8 cellular contexts compared by ENCODE assay signal in the genomic region with DNA sequence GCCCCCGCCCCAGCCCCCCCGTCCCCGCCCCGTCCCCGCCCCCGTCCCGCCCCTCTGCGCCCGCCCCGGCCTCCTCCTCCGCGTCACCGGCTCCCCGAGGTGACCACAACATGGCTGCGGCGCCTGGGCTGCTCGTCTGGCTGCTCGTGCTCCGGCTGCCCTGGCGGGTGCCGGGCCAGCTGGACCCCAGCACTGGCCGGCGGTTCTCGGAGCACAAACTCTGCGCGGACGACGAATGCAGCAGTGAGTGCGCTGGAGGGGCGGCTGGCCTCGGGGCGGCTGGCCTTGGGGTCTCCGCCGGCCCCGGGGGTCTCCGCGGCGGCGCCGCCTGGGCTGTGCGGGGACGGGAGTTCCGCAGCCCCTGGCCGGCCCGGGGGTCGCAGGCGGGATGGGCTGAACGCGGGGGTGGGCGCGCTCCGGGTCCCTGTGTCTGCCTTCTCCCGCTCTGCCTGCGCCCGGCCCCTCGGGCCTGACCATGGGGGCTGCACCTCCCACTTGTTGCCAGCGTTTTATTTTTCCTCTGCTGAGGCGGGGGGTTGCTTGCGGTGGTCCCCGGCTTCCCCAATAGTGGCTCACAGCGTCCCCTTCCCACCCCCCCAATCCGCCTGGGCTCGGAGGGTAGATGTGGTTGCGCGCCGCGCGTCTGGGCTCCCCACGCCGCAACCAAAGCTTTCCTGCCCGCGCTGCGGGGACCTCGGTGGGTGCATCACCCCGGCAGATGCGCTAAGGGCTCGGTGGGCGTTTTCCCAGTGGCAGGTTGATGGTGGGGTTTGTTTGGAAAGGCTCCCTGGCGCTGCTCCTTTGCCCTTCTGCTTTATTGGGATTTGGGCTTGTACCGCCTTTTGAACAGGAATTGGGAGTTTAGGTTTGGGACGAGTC. TPM values are rescaled to one million over a fixed set of nuclear protein-coding genes. Genes with fewer than 3 reads are reported as not detected.
A peak's percentile ranks its signal among the peaks of the same experiment; 100 is the strongest.
DNase-seq lines count a peak whose midpoint lies in the region; ATAC-seq and TF ChIP-seq lines count a peak whose summit lies in the region.

A gene with protein sequence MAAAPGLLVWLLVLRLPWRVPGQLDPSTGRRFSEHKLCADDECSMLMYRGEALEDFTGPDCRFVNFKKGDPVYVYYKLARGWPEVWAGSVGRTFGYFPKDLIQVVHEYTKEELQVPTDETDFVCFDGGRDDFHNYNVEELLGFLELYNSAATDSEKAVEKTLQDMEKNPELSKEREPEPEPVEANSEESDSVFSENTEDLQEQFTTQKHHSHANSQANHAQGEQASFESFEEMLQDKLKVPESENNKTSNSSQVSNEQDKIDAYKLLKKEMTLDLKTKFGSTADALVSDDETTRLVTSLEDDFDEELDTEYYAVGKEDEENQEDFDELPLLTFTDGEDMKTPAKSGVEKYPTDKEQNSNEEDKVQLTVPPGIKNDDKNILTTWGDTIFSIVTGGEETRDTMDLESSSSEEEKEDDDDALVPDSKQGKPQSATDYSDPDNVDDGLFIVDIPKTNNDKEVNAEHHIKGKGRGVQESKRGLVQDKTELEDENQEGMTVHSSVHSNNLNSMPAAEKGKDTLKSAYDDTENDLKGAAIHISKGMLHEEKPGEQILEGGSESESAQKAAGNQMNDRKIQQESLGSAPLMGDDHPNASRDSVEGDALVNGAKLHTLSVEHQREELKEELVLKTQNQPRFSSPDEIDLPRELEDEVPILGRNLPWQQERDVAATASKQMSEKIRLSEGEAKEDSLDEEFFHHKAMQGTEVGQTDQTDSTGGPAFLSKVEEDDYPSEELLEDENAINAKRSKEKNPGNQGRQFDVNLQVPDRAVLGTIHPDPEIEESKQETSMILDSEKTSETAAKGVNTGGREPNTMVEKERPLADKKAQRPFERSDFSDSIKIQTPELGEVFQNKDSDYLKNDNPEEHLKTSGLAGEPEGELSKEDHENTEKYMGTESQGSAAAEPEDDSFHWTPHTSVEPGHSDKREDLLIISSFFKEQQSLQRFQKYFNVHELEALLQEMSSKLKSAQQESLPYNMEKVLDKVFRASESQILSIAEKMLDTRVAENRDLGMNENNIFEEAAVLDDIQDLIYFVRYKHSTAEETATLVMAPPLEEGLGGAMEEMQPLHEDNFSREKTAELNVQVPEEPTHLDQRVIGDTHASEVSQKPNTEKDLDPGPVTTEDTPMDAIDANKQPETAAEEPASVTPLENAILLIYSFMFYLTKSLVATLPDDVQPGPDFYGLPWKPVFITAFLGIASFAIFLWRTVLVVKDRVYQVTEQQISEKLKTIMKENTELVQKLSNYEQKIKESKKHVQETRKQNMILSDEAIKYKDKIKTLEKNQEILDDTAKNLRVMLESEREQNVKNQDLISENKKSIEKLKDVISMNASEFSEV (N-terminal part only) (plus strand): TSS at position 97 of the 879 bp plus-strand sequence. CDS start 14 bp downstream, at position 111.

- BruUV-seq in A673 (replicated peaks; lab: Mats Ljungman, UMichigan), result no TSS peak

- H3K27ac ChIP-seq in A673 (ENCODE audit: low read depth, low read length, poor library complexity, severe bottlenecking) (peak within 1 kb of the TSS; percentile 89), lower lobe of right lung (peak within 1 kb of the TSS; percentile 90)

- H3K4me1 ChIP-seq in A673 (ENCODE audit: insufficient read depth, low read length, poor library complexity, severe bottlenecking) (peaks cover 12% of the 10 kb centered on the region), lower lobe of right lung (peaks cover 18% of the 10 kb centered on the region)

- ATAC-seq in GM18520 (IDR thresholded peaks at IDR 0.05; ENCODE audit: unreplicated experiment) (peak; percentile 33), HG03039 (IDR thresholded peaks at IDR 0.05; ENCODE audit: unreplicated experiment) (peak; percentile 51), lower lobe of right lung (peak; percentile 87 to 88)

- no peak for TF ChIP-seq CTCF in A673 (conservative IDR thresholded peaks at IDR 0.05; ENCODE audit: low read depth, low read length)
- no peak for TF ChIP-seq CTCF in lower lobe of right lung (IDR thresholded peaks at IDR 0.05)

- intact Hi-C loops in A673 (cut with micrococcal nuclease; ENCODE audit: unreplicated experiment), result no loop called here
- intact Hi-C loops in lower lobe of right lung (cut with DNase I), result no loop called here

- peak; percentile 13 for DNase-seq in A673 (ENCODE audit: low spot score)
- DNase-seq in NCI-H345 treated with DMSO at 0.1 percent for 48 hours (lab: John Stamatoyannopoulos, UW; ENCODE audit: unreplicated experiment), result peak; percentile 49
- peak; percentile 40 to 70 for DNase-seq in activated CD4-positive, alpha-beta T cell treated with anti-CD3 and anti-CD28 coated beads, Interleukin-2, amount 50 U/mL, for 24 hours (ENCODE audit: low read depth in 1 of 2, low spot score in 1 of 2)
- peak; percentile 86 for DNase-seq in ecto neural progenitor cell (ENCODE audit: low spot score)
- peak; percentile 88 for DNase-seq in lower lobe of right lung
- DNase-seq in stimulated activated CD8-positive, alpha-beta memory T cell treated with anti-CD3 and anti-CD28 coated beads, Interleukin-12 subunit alpha, Interleukin-12 subunit beta, amount 100 ng/mL, for 1 hour (ENCODE audit: low read depth), result peak; percentile 11

- POLR2A ChIA-PET in A673 (lab: Charles Lee; ENCODE audit: low non-redundant PET), result no interaction called here

- H3K27me3 ChIP-seq in A673 (replicated peaks; ENCODE audit: insufficient read depth, low read depth, low read length, poor library complexity) (peaks cover 28% of the 10 kb centered on the region), lower lobe of right lung (ENCODE audit: low read depth) (no peaks in the 10 kb centered on the region)

- H3K9me3 ChIP-seq in A673 (ENCODE audit: low read depth, low read length, poor library complexity, severe bottlenecking) (no peaks in the 10 kb centered on the region), lower lobe of right lung (no peaks in the 10 kb centered on the region)

- peaks cover 11% of the 10 kb centered on the region for H3K36me3 ChIP-seq in A673 (ENCODE audit: insufficient read depth, low read length, poor library complexity, severe bottlenecking)
- H3K36me3 ChIP-seq in lower lobe of right lung, result peaks cover 14% of the 10 kb centered on the region

- H3K4me3 ChIP-seq in A673 (ENCODE audit: low read depth, low read length, poor library complexity, severe bottlenecking), result peak within 1 kb of the TSS; percentile 89
- H3K4me3 ChIP-seq in lower lobe of right lung, result peak within 1 kb of the TSS; percentile 80

- CTCF ChIA-PET in A673 (lab: Charles Lee), result no interaction called here

RNA-seq across cellular contexts. Expression of the gene that starts here (rescaled TPM):
- total RNA-seq in A673 (2021) (56.3 and 62.4 TPM in 2 replicates), lower lobe of right lung (66.0 TPM)

Comparison
In these comparisons a context has a peak if more than half of its experiments do, and no peak if none do; other contexts are left out.
1. Peak in every context shown above with its lines: DNase-seq, ATAC-seq, H3K4me3 ChIP-seq and H3K27ac ChIP-seq.
2. DNase-seq: peak in every context shown above with its lines; median percentile 88 in lower lobe of right lung; 86 in ecto neural progenitor cell; 55 in activated CD4-positive, alpha-beta T cell treated with anti-CD3 and anti-CD28 coated beads, Interleukin-2, amount 50 U/mL, for 24 hours; 49 in NCI-H345 treated with DMSO at 0.1 percent for 48 hours; 13 in A673; 11 in stimulated activated CD8-positive, alpha-beta memory T cell treated with anti-CD3 and anti-CD28 coated beads, Interleukin-12 subunit alpha, Interleukin-12 subunit beta, amount 100 ng/mL, for 1 hour.
3. ATAC-seq: peak in every context shown above with its lines; median percentile 88 in lower lobe of right lung; 51 in HG03039; 33 in GM18520.